Comparison of ENCODE assay signal across 1 cellular context in genomic region chr17:59620064-59620359, GRCh38.
TF ChIP-seq lines count a peak whose summit lies in the region.

No MANE protein-coding gene starts in this region.

TF ChIP-seq in IMR-90, 13 proteins besides CTCF, POLR2A, EP300 and RAD21 (continued from another document):
- TF ChIP-seq SMC3 (IDR thresholded peaks at IDR 0.05; ENCODE audit: low read depth, low read length) (no peak), ELK1 (IDR thresholded peaks at IDR 0.05; ENCODE audit: borderline replicate concordance, low read depth, low read length) (no peak), CEBPB (IDR thresholded peaks at IDR 0.05; ENCODE audit: low read depth, low read length) (no peak), USF2 (IDR thresholded peaks at IDR 0.05; ENCODE audit: low read depth, low read length) (no peak), FOS (IDR thresholded peaks at IDR 0.05; ENCODE audit: low read depth, low read length) (no peak)
